Comparison of ENCODE assay signal across 25 cellular contexts in the genomic region with DNA sequence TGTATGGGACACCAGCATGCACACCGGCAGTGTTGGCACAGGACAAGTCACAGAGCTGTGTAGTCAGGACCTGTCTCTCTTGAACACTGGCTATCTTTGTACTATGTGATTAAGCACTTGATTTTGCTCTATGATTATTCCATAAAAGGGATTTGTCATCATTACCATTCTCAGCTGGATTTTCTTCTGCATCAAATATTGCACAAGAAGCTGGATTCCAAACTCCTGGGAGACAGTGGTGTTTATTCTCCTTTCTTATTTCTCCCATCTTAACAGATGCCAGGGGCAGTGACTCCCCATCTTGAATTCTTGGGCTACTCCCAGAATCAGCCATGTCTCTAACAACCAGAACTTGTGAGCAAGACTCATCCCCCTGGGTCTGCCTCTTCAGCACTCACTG.
"Had no signal": no experiment of that assay in that cellular context is flagged by ENCODE, and none has a peak within 500 bp of the region (broad histone marks: within the 10 kb centered on the region; RNA-seq: fewer than 3 reads in every experiment).

No MANE protein-coding gene starts in this region.

- H3K36me3 Mint-ChIP-seq: mesothelial cell of epicardium; naive B cell; natural killer cell treated with Interleukin-12 subunit alpha and Interleukin-12 subunit beta and Interleukin-15 and Interleukin-18, amount 100 ng/mL, for 72 hours; stimulated activated memory B cell treated with anti-CD40 and anti-IgM and Interleukin-4, amounts not matched to agents 10 μg/mL and 1 μg/mL and 100 μg/mL, for 72 hours; type B pancreatic cell had no signal

- H3K27ac Mint-ChIP-seq: mesothelial cell of epicardium; natural killer cell treated with Interleukin-12 subunit alpha and Interleukin-12 subunit beta and Interleukin-15 and Interleukin-18, amount 100 ng/mL, for 72 hours; stimulated activated memory B cell treated with anti-CD40 and anti-IgM and Interleukin-4, amounts not matched to agents 10 μg/mL and 1 μg/mL and 100 μg/mL, for 72 hours; stimulated activated naive CD8-positive, alpha-beta T cell treated with anti-CD3 and anti-CD28 coated beads, Interleukin-15, amount 100 ng/mL, for 72 hours; type B pancreatic cell had no signal

- DNase-seq: islet precursor cell; left ventricle myocardium inferior; mesendoderm; naive B cell; ovary; retina; right cardiac atrium; sigmoid colon; stimulated activated CD4-positive, alpha-beta T cell treated with anti-CD3 and anti-CD28 coated beads, Interleukin-1b, Interleukin-23, amount 100 ng/mL, for 48 hours; stimulated activated CD4-positive, alpha-beta T cell treated with anti-CD3 and anti-CD28 coated beads, Interleukin-2, amount 100 ng/mL, for 48 hours; stimulated activated CD4-positive, alpha-beta T cell treated with anti-CD3 and anti-CD28 coated beads, Interleukin-4, amount 100 ng/mL, for 4 hours; stimulated activated CD8-positive, alpha-beta memory T cell treated with anti-CD3 and anti-CD28 coated beads, Interleukin-4, amount 100 ng/mL, for 48 hours; stimulated activated naive CD4-positive, alpha-beta T cell treated with Interleukin-2 at 50 U/mL for 16 hours; stimulated activated naive CD8-positive, alpha-beta T cell treated with anti-CD3 and anti-CD28 coated beads, Interleukin-15, amount 100 ng/mL, for 72 hours; substantia nigra; uterus had no signal

- H3K4me3 ChIP-seq: hepatocyte, left ventricle myocardium inferior, lung, ovary, prostate gland, sigmoid colon, smooth muscle cell, tibial nerve, uterus had no signal

- H3K4me1 Mint-ChIP-seq: mesothelial cell of epicardium, naive B cell had no signal

- ATAC-seq: natural killer cell treated with Interleukin-12 subunit alpha and Interleukin-12 subunit beta and Interleukin-15 and Interleukin-18, amount 100 ng/mL, for 72 hours; right cardiac atrium; stimulated activated memory B cell treated with anti-CD40 and anti-IgM and Interleukin-4, amounts not matched to agents 10 μg/mL and 1 μg/mL and 100 μg/mL, for 72 hours; stimulated activated naive CD8-positive, alpha-beta T cell treated with anti-CD3 and anti-CD28 coated beads, Interleukin-15, amount 100 ng/mL, for 72 hours had no signal

- H3K9me3 Mint-ChIP-seq: natural killer cell treated with Interleukin-12 subunit alpha and Interleukin-12 subunit beta and Interleukin-15 and Interleukin-18, amount 100 ng/mL, for 72 hours; stimulated activated memory B cell treated with anti-CD40 and anti-IgM and Interleukin-4, amounts not matched to agents 10 μg/mL and 1 μg/mL and 100 μg/mL, for 72 hours; stimulated activated naive CD8-positive, alpha-beta T cell treated with anti-CD3 and anti-CD28 coated beads, Interleukin-15, amount 100 ng/mL, for 72 hours; type B pancreatic cell had no signal

- H3K27me3 ChIP-seq: hepatocyte, ovary, sigmoid colon, tibial nerve, uterus had no signal

- H3K4me3 Mint-ChIP-seq: mesothelial cell of epicardium; naive B cell; natural killer cell treated with Interleukin-12 subunit alpha and Interleukin-12 subunit beta and Interleukin-15 and Interleukin-18, amount 100 ng/mL, for 72 hours; stimulated activated memory B cell treated with anti-CD40 and anti-IgM and Interleukin-4, amounts not matched to agents 10 μg/mL and 1 μg/mL and 100 μg/mL, for 72 hours; stimulated activated naive CD8-positive, alpha-beta T cell treated with anti-CD3 and anti-CD28 coated beads, Interleukin-15, amount 100 ng/mL, for 72 hours; type B pancreatic cell had no signal

- H3K36me3 ChIP-seq: left ventricle myocardium inferior, ovary, prostate gland, sigmoid colon, tibial nerve, uterus had no signal

- H3K27me3 Mint-ChIP-seq: stimulated activated memory B cell treated with anti-CD40 and anti-IgM and Interleukin-4, amounts not matched to agents 10 μg/mL and 1 μg/mL and 100 μg/mL, for 72 hours had no signal
